ENCODE assay signal across 9 cellular contexts in the genomic region with DNA sequence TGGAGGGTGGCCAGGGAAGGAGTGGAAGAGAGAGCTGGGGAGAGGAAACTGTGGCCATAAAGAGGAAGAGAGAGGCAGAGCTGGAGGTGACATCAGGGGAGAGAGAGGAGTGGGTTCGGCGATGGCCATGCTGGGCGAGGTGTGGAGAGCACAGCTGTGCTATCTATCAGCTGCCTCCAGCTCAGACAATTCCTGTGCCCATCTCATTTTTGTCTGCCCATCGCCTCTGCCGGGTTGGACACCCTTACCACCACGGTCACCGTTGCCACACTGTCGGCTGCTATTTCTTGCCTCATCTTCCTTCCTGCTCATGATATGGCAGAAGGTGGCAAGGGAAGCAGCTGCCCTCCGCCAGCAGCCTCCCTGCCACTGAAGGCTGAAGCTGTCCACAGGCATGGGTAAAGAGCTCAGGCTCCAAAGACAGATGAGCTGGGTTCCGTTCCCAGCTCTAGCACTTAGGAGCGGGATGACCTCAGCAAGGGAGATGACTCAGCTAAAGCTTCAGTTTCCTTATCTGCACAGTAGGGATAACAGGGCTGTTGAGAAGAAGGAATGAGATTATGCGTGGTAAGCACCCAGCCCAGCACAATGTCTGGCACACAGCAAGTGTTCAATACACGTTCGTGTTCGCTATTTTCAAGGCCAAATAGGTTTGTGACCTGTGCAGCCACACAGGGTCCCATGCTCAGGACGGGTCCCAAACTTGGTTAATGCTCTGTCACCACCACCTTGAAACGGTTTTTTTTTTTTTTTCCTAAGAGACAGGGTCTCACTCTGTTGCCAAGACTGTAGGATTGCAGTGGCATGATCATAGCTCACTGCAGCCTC. TPM values are rescaled to one million over a fixed set of nuclear protein-coding genes. Genes with fewer than 3 reads are reported as not detected.
DNase-seq lines count a peak whose midpoint lies in the region; ATAC-seq, FAIRE-seq and TF ChIP-seq lines count a peak whose summit lies in the region.
"Had no signal": no experiment of that assay in that cellular context is flagged by ENCODE, and none has a peak within 500 bp of the region (broad histone marks: within the 10 kb centered on the region; RNA-seq: fewer than 3 reads in every experiment).

No MANE protein-coding gene starts in this region.

- no peaks in the 10 kb centered on the region for H3K9me3 Mint-ChIP-seq in activated B cell treated with CpG ODN at 0.5 μM for 24 hours

- H3K4me1 ChIP-seq in vagina: peaks cover 17% of the 10 kb centered on the region

- ATAC-seq in activated B cell treated with CpG ODN at 0.5 μM for 24 hours (ENCODE audit: low read depth): no peak
- no peak for ATAC-seq in GM21825 (IDR thresholded peaks at IDR 0.05; ENCODE audit: unreplicated experiment)

- DNase-seq in stimulated activated CD4-positive, alpha-beta T cell treated with anti-CD3 and anti-CD28 coated beads, Interleukin-1b, Interleukin-23, amount 100 ng/mL, for 48 hours: peak; percentile 35
- no peak for DNase-seq in stimulated activated CD4-positive, alpha-beta T cell treated with anti-CD3 and anti-CD28 coated beads, Interleukin-4, amount 100 ng/mL, for 1 hour
- no peak for DNase-seq in activated B cell treated with CpG ODN at 0.5 μM for 24 hours
- peak; percentile 63 for DNase-seq in iPS-NIHi7 (ENCODE audit: extremely low spot score)
- DNase-seq in NCI-H2029 treated with DMSO at 0.1 percent for 48 hours (lab: John Stamatoyannopoulos, UW): no peak
- DNase-seq in frontal cortex (ENCODE audit: low spot score in 2 of 2): no peak
- DNase-seq in vagina (ENCODE audit: extremely low spot score in 2 of 2): no peak

- H3K27ac Mint-ChIP-seq in activated B cell treated with CpG ODN at 0.5 μM for 24 hours: peak overlapping the region; percentile 99

- TF ChIP-seq CTCF in activated B cell treated with CpG ODN at 0.5 μM for 24 hours (IDR thresholded peaks at IDR 0.05): no peak
- no peak for TF ChIP-seq CTCF in vagina (IDR thresholded peaks at IDR 0.05)

- POLR2A ChIA-PET in activated B cell treated with CpG ODN at 0.5 μM for 24 hours (lab: Charles Lee): interaction anchor here (0.6 to 1.6 kb wide), 17 partner anchors 11 to 294 kb away, joined by 3 to 12 read pairs (median 4); a partner anchor contains a TSS

- intact Hi-C loops in activated B cell treated with CpG ODN at 0.5 μM for 24 hours (cut with micrococcal nuclease): loop anchor here (5.0 kb wide), 1 partner anchor 131 kb away; a partner anchor contains a TSS
- intact Hi-C loops in vagina (cut with DNase I): no loop called here

- CTCF ChIA-PET in activated B cell treated with CpG ODN at 0.5 μM for 24 hours (lab: Charles Lee): interaction anchor here (0.8 to 1.6 kb wide), 5 partner anchors 8 to 107 kb away, joined by 3 to 5 read pairs (median 4); a partner anchor contains a TSS

- peaks cover 87% of the 10 kb centered on the region for H3K4me1 Mint-ChIP-seq in activated B cell treated with CpG ODN at 0.5 μM for 24 hours

- no peak for TF ChIP-seq POLR2A in vagina (IDR thresholded peaks at IDR 0.05)

- peaks cover 0 to 3% of the 10 kb centered on the region in 2 donors for H3K36me3 ChIP-seq in vagina

- H3K36me3 Mint-ChIP-seq in activated B cell treated with CpG ODN at 0.5 μM for 24 hours (ENCODE audit: low read depth): peaks cover 40% of the 10 kb centered on the region

- no peaks in the 10 kb centered on the region for H3K27me3 ChIP-seq in vagina

- H3K27ac ChIP-seq in vagina: no peak overlapping the region
- H3K27ac ChIP-seq: epithelial cell of prostate had no signal

- no peak overlapping the region for H3K4me3 ChIP-seq in vagina

- FAIRE-seq in frontal cortex (lab: Jason Lieb, UNC): no peak

- H3K4me3 Mint-ChIP-seq in activated B cell treated with CpG ODN at 0.5 μM for 24 hours: peak overlapping the region; percentile 44

- no peaks in the 10 kb centered on the region for H3K9me3 ChIP-seq in vagina

- H3K27me3 Mint-ChIP-seq in activated B cell treated with CpG ODN at 0.5 μM for 24 hours: no peaks in the 10 kb centered on the region

RNA-seq across cellular contexts. Expression of a gene that starts 21.9 kb away (rescaled TPM):
- total RNA-seq in activated B cell treated with CpG ODN at 0.5 μM for 24 hours (47.2 and 55.7 TPM in 2 replicates), frontal cortex (4.5 TPM), vagina (35.6 TPM)

Comparison
In these comparisons a context has a peak if more than half of its experiments do, and no peak if none do; other contexts are left out.
1. DNase-seq: peak in stimulated activated CD4-positive, alpha-beta T cell treated with anti-CD3 and anti-CD28 coated beads, Interleukin-1b, Interleukin-23, amount 100 ng/mL, for 48 hours (single experiment) and iPS-NIHi7 (single experiment); none in stimulated activated CD4-positive, alpha-beta T cell treated with anti-CD3 and anti-CD28 coated beads, Interleukin-4, amount 100 ng/mL, for 1 hour (single experiment), activated B cell treated with CpG ODN at 0.5 μM for 24 hours (single experiment), NCI-H2029 treated with DMSO at 0.1 percent for 48 hours (single experiment), frontal cortex (0 of 2) and vagina (0 of 2).